In genomic region chr7:24948739-24949138, GRCh38 we compare ENCODE assay signal across 8 cellular contexts. TPM values are rescaled to one million over a fixed set of nuclear protein-coding genes. Genes with fewer than 3 reads are reported as not detected.
DNase-seq lines count a peak whose midpoint lies in the region; ATAC-seq lines count a peak whose summit lies in the region.

No MANE protein-coding gene starts in this region.

- H3K36me3 Mint-ChIP-seq in activated CD8-positive, alpha-beta memory T cell treated with anti-CD3 and anti-CD28 coated beads, Interleukin-2, amount 10 ng/mL, durations not matched to agents 7 days and 5 days = peaks cover 27% of the 10 kb centered on the region
- peaks cover 17% of the 10 kb centered on the region for H3K36me3 Mint-ChIP-seq in stimulated activated memory B cell treated with anti-CD40 and anti-IgM and Interleukin-4, amounts not matched to agents 10 μg/mL and 1 μg/mL and 100 μg/mL, for 72 hours

- peaks cover 36% of the 10 kb centered on the region for H3K4me1 Mint-ChIP-seq in activated CD8-positive, alpha-beta memory T cell treated with anti-CD3 and anti-CD28 coated beads, Interleukin-2, amount 10 ng/mL, durations not matched to agents 7 days and 5 days
- H3K4me1 Mint-ChIP-seq in stimulated activated memory B cell treated with anti-CD40 and anti-IgM and Interleukin-4, amounts not matched to agents 10 μg/mL and 1 μg/mL and 100 μg/mL, for 72 hours = peaks cover 80% of the 10 kb centered on the region

- no peaks in the 10 kb centered on the region for H3K9me3 Mint-ChIP-seq in activated CD8-positive, alpha-beta memory T cell treated with anti-CD3 and anti-CD28 coated beads, Interleukin-2, amount 10 ng/mL, durations not matched to agents 7 days and 5 days (ENCODE audit: low read depth)
- no peaks in the 10 kb centered on the region for H3K9me3 Mint-ChIP-seq in stimulated activated memory B cell treated with anti-CD40 and anti-IgM and Interleukin-4, amounts not matched to agents 10 μg/mL and 1 μg/mL and 100 μg/mL, for 72 hours

- peak overlapping the region; percentile 35 for H3K27ac Mint-ChIP-seq in activated CD8-positive, alpha-beta memory T cell treated with anti-CD3 and anti-CD28 coated beads, Interleukin-2, amount 10 ng/mL, durations not matched to agents 7 days and 5 days
- H3K27ac Mint-ChIP-seq in stimulated activated memory B cell treated with anti-CD40 and anti-IgM and Interleukin-4, amounts not matched to agents 10 μg/mL and 1 μg/mL and 100 μg/mL, for 72 hours = peak overlapping the region; percentile 41

- no peak overlapping the region for H3K4me3 Mint-ChIP-seq in activated CD8-positive, alpha-beta memory T cell treated with anti-CD3 and anti-CD28 coated beads, Interleukin-2, amount 10 ng/mL, durations not matched to agents 7 days and 5 days
- H3K4me3 Mint-ChIP-seq in stimulated activated memory B cell treated with anti-CD40 and anti-IgM and Interleukin-4, amounts not matched to agents 10 μg/mL and 1 μg/mL and 100 μg/mL, for 72 hours = no peak overlapping the region

- CTCF ChIA-PET in activated CD8-positive, alpha-beta memory T cell treated with anti-CD3 and anti-CD28 coated beads, Interleukin-2, amount 10 ng/mL, durations not matched to agents 7 days and 5 days (lab: Charles Lee) = interaction anchor here (1.4 to 1.7 kb wide), 3 partner anchors 18 to 128 kb away, joined by 3 to 6 read pairs (median 4); no protein-coding TSS in a partner anchor

- H3K27me3 Mint-ChIP-seq in activated CD8-positive, alpha-beta memory T cell treated with anti-CD3 and anti-CD28 coated beads, Interleukin-2, amount 10 ng/mL, durations not matched to agents 7 days and 5 days = no peaks in the 10 kb centered on the region
- H3K27me3 Mint-ChIP-seq in stimulated activated memory B cell treated with anti-CD40 and anti-IgM and Interleukin-4, amounts not matched to agents 10 μg/mL and 1 μg/mL and 100 μg/mL, for 72 hours = no peaks in the 10 kb centered on the region

- no peak for DNase-seq in activated CD8-positive, alpha-beta memory T cell treated with anti-CD3 and anti-CD28 coated beads, Interleukin-2, amount 10 ng/mL, durations not matched to agents 7 days and 5 days
- DNase-seq in activated CD8-positive, alpha-beta memory T cell treated with anti-CD3 and anti-CD28 coated beads, Interleukin-2, amount 50 U/mL, for 48 hours = no peak
- peak; percentile 41 for DNase-seq in astrocyte of the hippocampus (ENCODE audit: low read depth, low spot score)
- DNase-seq in head of caudate nucleus = no peak
- DNase-seq in NCI-H2196 (lab: John Stamatoyannopoulos, UW; ENCODE audit: unreplicated experiment) = no peak

- ATAC-seq in activated CD8-positive, alpha-beta memory T cell treated with anti-CD3 and anti-CD28 coated beads, Interleukin-2, amount 10 ng/mL, durations not matched to agents 7 days and 5 days = peak; percentile 55
- ATAC-seq in HG03342 (IDR thresholded peaks at IDR 0.05; ENCODE audit: unreplicated experiment) (peak; percentile 71), GM21390 (IDR thresholded peaks at IDR 0.05; ENCODE audit: unreplicated experiment) (no peak)
- no peak for ATAC-seq in stimulated activated memory B cell treated with anti-CD40 and anti-IgM and Interleukin-4, amounts not matched to agents 10 μg/mL and 1 μg/mL and 100 μg/mL, for 72 hours

- intact Hi-C loops in head of caudate nucleus (cut with DNase I) = no loop called here

RNA-seq across cellular contexts. Expression of gene OSBPL3, which starts 31.2 kb away (rescaled TPM):
- 100 to 1,000 TPM in 1 of 2 experiments, 10 to 100 TPM in 1; 98.3 to 133 TPM for total RNA-seq in activated CD8-positive, alpha-beta memory T cell treated with anti-CD3 and anti-CD28 coated beads, Interleukin-2, amount 10 ng/mL, durations not matched to agents 7 days and 5 days

Comparison
In these comparisons a context has a peak if more than half of its experiments do, and no peak if none do; other contexts are left out.
1. ATAC-seq: peak in activated CD8-positive, alpha-beta memory T cell treated with anti-CD3 and anti-CD28 coated beads, Interleukin-2, amount 10 ng/mL, durations not matched to agents 7 days and 5 days (single experiment) and HG03342 (single experiment); none in stimulated activated memory B cell treated with anti-CD40 and anti-IgM and Interleukin-4, amounts not matched to agents 10 μg/mL and 1 μg/mL and 100 μg/mL, for 72 hours (single experiment) and GM21390 (single experiment).